Comparison of ENCODE assay signal across 12 cellular contexts in genomic region chrX:17052776-17053175, GRCh38.
DNase-seq lines count a peak whose midpoint lies in the region; ATAC-seq and TF ChIP-seq lines count a peak whose summit lies in the region.
"Had no signal": no experiment of that assay in that cellular context is flagged by ENCODE, and none has a peak within 500 bp of the region (broad histone marks: within the 10 kb centered on the region; RNA-seq: fewer than 3 reads in every experiment).

No MANE protein-coding gene starts in this region.

- ATAC-seq in RWPE2 (ENCODE audit: low read depth) = no peak
- ATAC-seq in natural killer cell treated with Interleukin-12 subunit alpha and Interleukin-12 subunit beta and Interleukin-15 and Interleukin-18, amount 100 ng/mL, for 72 hours = no peak

- H3K4me3 Mint-ChIP-seq in natural killer cell treated with Interleukin-12 subunit alpha and Interleukin-12 subunit beta and Interleukin-15 and Interleukin-18, amount 100 ng/mL, for 72 hours = no peak overlapping the region
- H3K4me3 Mint-ChIP-seq: CD4-positive, alpha-beta T cell had no signal

- peak; percentile 49 for DNase-seq in DMS 273 treated with DMSO at 0.1 percent for 48 hours (lab: John Stamatoyannopoulos, UW)
- peak; percentile 3 for DNase-seq in NCI-H2171 (lab: John Stamatoyannopoulos, UW)
- DNase-seq in RWPE2 (ENCODE audit: low spot score) = no peak
- peak; percentile 13 for DNase-seq in middle frontal gyrus (ENCODE audit: extremely low spot score, low spot score)
- no peak for DNase-seq in natural killer cell treated with Interleukin-12 subunit alpha and Interleukin-12 subunit beta and Interleukin-15 and Interleukin-18, amount 100 ng/mL, for 72 hours (ENCODE audit: low spot score)
- DNase-seq in NCI-H2196 (lab: John Stamatoyannopoulos, UW; ENCODE audit: unreplicated experiment) = no peak
- DNase-seq in C1 segment of cervical spinal cord (lab: John Stamatoyannopoulos, UW) = no peak
- no peak for DNase-seq in NCI-H1092 (lab: John Stamatoyannopoulos, UW)
- DNase-seq: 8988T; AML-193; CD4-positive, alpha-beta T cell had no signal

- no peak overlapping the region for H3K27ac Mint-ChIP-seq in natural killer cell treated with Interleukin-12 subunit alpha and Interleukin-12 subunit beta and Interleukin-15 and Interleukin-18, amount 100 ng/mL, for 72 hours
- H3K27ac Mint-ChIP-seq: CD4-positive, alpha-beta T cell had no signal

- peaks cover 0 to 7% of the 10 kb centered on the region in 2 donors for H3K27me3 Mint-ChIP-seq in natural killer cell treated with Interleukin-12 subunit alpha and Interleukin-12 subunit beta and Interleukin-15 and Interleukin-18, amount 100 ng/mL, for 72 hours
- H3K27me3 Mint-ChIP-seq: CD4-positive, alpha-beta T cell had no signal

- H3K27ac ChIP-seq in RWPE2 (ENCODE audit: poor library complexity, severe bottlenecking) = peak overlapping the region; percentile 39
- H3K27ac ChIP-seq: BLaER1 treated with 17β-estradiol and CSF1 and Interleukin-3, amounts not matched to agents 10 nM and 100 nM had no signal

- TF ChIP-seq CTCF in RWPE2 (IDR thresholded peaks at IDR 0.05; ENCODE audit: poor library complexity, severe bottlenecking) = no peak

- H3K4me1 Mint-ChIP-seq in natural killer cell treated with Interleukin-12 subunit alpha and Interleukin-12 subunit beta and Interleukin-15 and Interleukin-18, amount 100 ng/mL, for 72 hours (ENCODE audit: low read depth in 2 of 2) = no peaks in the 10 kb centered on the region

- peaks cover 16% of the 10 kb centered on the region for H3K4me1 ChIP-seq in RWPE2 (ENCODE audit: insufficient read depth, poor library complexity, severe bottlenecking)
- H3K4me1 ChIP-seq: BLaER1 treated with 17β-estradiol and CSF1 and Interleukin-3, amounts not matched to agents 10 nM and 100 nM had no signal

- H3K4me3 ChIP-seq in RWPE2 (ENCODE audit: severe bottlenecking) = no peak overlapping the region
- H3K4me3 ChIP-seq: BLaER1 treated with 17β-estradiol and CSF1 and Interleukin-3, amounts not matched to agents 10 nM and 100 nM had no signal

- H3K9me3 Mint-ChIP-seq in natural killer cell treated with Interleukin-12 subunit alpha and Interleukin-12 subunit beta and Interleukin-15 and Interleukin-18, amount 100 ng/mL, for 72 hours = no peaks in the 10 kb centered on the region
- H3K9me3 Mint-ChIP-seq: CD4-positive, alpha-beta T cell had no signal

- H3K27me3 ChIP-seq in RWPE2 (ENCODE audit: insufficient read depth, poor library complexity, severe bottlenecking) = no peaks in the 10 kb centered on the region

- H3K36me3 Mint-ChIP-seq in natural killer cell treated with Interleukin-12 subunit alpha and Interleukin-12 subunit beta and Interleukin-15 and Interleukin-18, amount 100 ng/mL, for 72 hours = no peaks in the 10 kb centered on the region

- H3K36me3 ChIP-seq in RWPE2 (ENCODE audit: low read depth) = no peaks in the 10 kb centered on the region
- H3K36me3 ChIP-seq: BLaER1 treated with 17β-estradiol and CSF1 and Interleukin-3, amounts not matched to agents 10 nM and 100 nM had no signal

- H3K9me3 ChIP-seq in RWPE2 (ENCODE audit: severe bottlenecking) = no peaks in the 10 kb centered on the region
- H3K9me3 ChIP-seq: BLaER1 treated with 17β-estradiol and CSF1 and Interleukin-3, amounts not matched to agents 10 nM and 100 nM had no signal

Comparison
In these comparisons a context has a peak if more than half of its experiments do, and no peak if none do; other contexts are left out.
1. DNase-seq: peak in DMS 273 treated with DMSO at 0.1 percent for 48 hours (single experiment), NCI-H2171 (single experiment) and middle frontal gyrus (single experiment); none in RWPE2 (single experiment), natural killer cell treated with Interleukin-12 subunit alpha and Interleukin-12 subunit beta and Interleukin-15 and Interleukin-18, amount 100 ng/mL, for 72 hours (single experiment), NCI-H2196 (single experiment), C1 segment of cervical spinal cord (0 of 14) and NCI-H1092 (single experiment).